21 cellular contexts compared by ENCODE assay signal in the genomic region with DNA sequence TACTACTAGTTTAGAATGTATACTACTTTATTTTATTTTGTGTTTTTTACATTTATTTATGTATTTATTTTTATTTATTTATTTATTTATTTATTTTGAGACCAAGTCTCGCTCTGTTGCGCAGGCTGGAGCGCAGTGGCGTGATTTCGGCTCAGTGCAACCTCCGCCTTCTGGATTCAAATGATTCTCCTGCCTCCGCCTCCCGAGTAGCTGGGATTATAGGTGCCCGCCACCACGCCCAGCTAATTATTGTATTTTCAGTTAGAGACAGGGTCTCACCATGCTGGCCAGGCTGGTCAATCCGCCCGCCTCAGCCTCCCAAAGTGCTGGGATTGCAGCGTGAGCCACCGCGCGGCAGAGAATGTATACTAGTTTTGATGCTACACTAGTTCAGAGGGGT.
"Had no signal": no experiment of that assay in that cellular context is flagged by ENCODE, and none has a peak within 500 bp of the region (broad histone marks: within the 10 kb centered on the region; RNA-seq: fewer than 3 reads in every experiment).

No MANE protein-coding gene starts in this region.

- DNase-seq: activated B cell treated with CpG ODN at 0.5 μM for 24 hours; activated CD4-positive, alpha-beta memory T cell treated with anti-CD3 and anti-CD28 coated beads for 36 hours; activated CD4-positive, alpha-beta T cell treated with anti-CD3 and anti-CD28 coated beads, Interleukin-2, amount 10 ng/mL, durations not matched to agents 7 days and 5 days; activated CD8-positive, alpha-beta memory T cell treated with anti-CD3 and anti-CD28 coated beads for 24 hours; activated gamma-delta T cell; activated naive CD4-positive, alpha-beta T cell treated with anti-CD3 and anti-CD28 coated beads for 36 hours; activated T-cell treated with anti-CD3 and anti-CD28 coated beads, Interleukin-2, amount 50 U/mL, for 4 hours; brain microvascular endothelial cell; Karpas-422; MM.1S; NCI-H1105; NCI-H1436; NCI-H1694 treated with DMSO at 0.1 percent for 48 hours; NCI-H2081; NCI-H446; SIG-M5; T-helper 17 cell; T-helper 9 cell had no signal

- H3K27ac ChIP-seq: brain microvascular endothelial cell, cardiac muscle cell had no signal

- H3K36me3 ChIP-seq: brain microvascular endothelial cell, cardiac muscle cell had no signal

- H3K27ac Mint-ChIP-seq: activated B cell treated with CpG ODN at 0.5 μM for 24 hours; activated CD4-positive, alpha-beta memory T cell treated with anti-CD3 and anti-CD28 coated beads for 36 hours; activated CD4-positive, alpha-beta T cell treated with anti-CD3 and anti-CD28 coated beads, Interleukin-2, amount 10 ng/mL, durations not matched to agents 7 days and 5 days; activated naive CD4-positive, alpha-beta T cell treated with anti-CD3 and anti-CD28 coated beads for 36 hours; activated naive CD8-positive, alpha-beta T cell; T-helper 17 cell had no signal

- ATAC-seq: activated T-cell treated with anti-CD3 and anti-CD28 coated beads, Interleukin-2, amount 50 U/mL, for 4 hours; K562; T-helper 17 cell had no signal

- H3K4me3 ChIP-seq: K562 had no signal

- H3K36me3 Mint-ChIP-seq: activated CD4-positive, alpha-beta memory T cell treated with anti-CD3 and anti-CD28 coated beads for 36 hours; activated naive CD8-positive, alpha-beta T cell had no signal

- H3K9me3 Mint-ChIP-seq: activated B cell treated with CpG ODN at 0.5 μM for 24 hours; activated CD4-positive, alpha-beta memory T cell treated with anti-CD3 and anti-CD28 coated beads for 36 hours; activated CD4-positive, alpha-beta T cell treated with anti-CD3 and anti-CD28 coated beads, Interleukin-2, amount 10 ng/mL, durations not matched to agents 7 days and 5 days; activated naive CD4-positive, alpha-beta T cell treated with anti-CD3 and anti-CD28 coated beads for 36 hours; activated T-cell treated with anti-CD3 and anti-CD28 coated beads, Interleukin-2, amount 50 U/mL, for 4 hours had no signal

- H3K4me3 Mint-ChIP-seq: activated B cell treated with CpG ODN at 0.5 μM for 24 hours; activated CD4-positive, alpha-beta memory T cell treated with anti-CD3 and anti-CD28 coated beads for 36 hours; activated T-cell treated with anti-CD3 and anti-CD28 coated beads, Interleukin-2, amount 50 U/mL, for 4 hours had no signal

- H3K27me3 ChIP-seq: brain microvascular endothelial cell, cardiac muscle cell had no signal
